21 cellular contexts compared by ENCODE assay signal in genomic region chr3:98558100-98558499, GRCh38. TPM values are rescaled to one million over a fixed set of nuclear protein-coding genes. Genes with fewer than 3 reads are reported as not detected.
A peak's percentile ranks its signal among the peaks of the same experiment; 100 is the strongest.
DNase-seq lines count a peak whose midpoint lies in the region.
"Had no signal": no experiment of that assay in that cellular context is flagged by ENCODE, and none has a peak within 500 bp of the region (broad histone marks: within the 10 kb centered on the region; RNA-seq: fewer than 3 reads in every experiment).

No MANE protein-coding gene starts in this region.

- peak overlapping the region; percentile 47 for H3K4me3 Mint-ChIP-seq in activated CD4-positive, alpha-beta T cell treated with anti-CD3 and anti-CD28 coated beads, Interleukin-2, amount 10 ng/mL, durations not matched to agents 24 days and 14 days
- peak overlapping the region in 5 of 7 donors; percentile 40 to 80 (median 43) for H3K4me3 Mint-ChIP-seq in CD8-positive, alpha-beta memory T cell
- peak overlapping the region; percentile 13 for H3K4me3 Mint-ChIP-seq in activated CD4-positive, alpha-beta memory T cell treated with anti-CD3 and anti-CD28 coated beads for 36 hours
- H3K4me3 Mint-ChIP-seq: H9, IgD-negative memory B cell had no signal

- H3K27me3 Mint-ChIP-seq in activated CD4-positive, alpha-beta T cell treated with anti-CD3 and anti-CD28 coated beads, Interleukin-2, amount 10 ng/mL, durations not matched to agents 24 days and 14 days, result no peaks in the 10 kb centered on the region
- H3K27me3 Mint-ChIP-seq in CD8-positive, alpha-beta memory T cell, result no peaks in the 10 kb centered on the region
- H3K27me3 Mint-ChIP-seq in activated CD4-positive, alpha-beta memory T cell treated with anti-CD3 and anti-CD28 coated beads for 36 hours, result peaks cover 3% of the 10 kb centered on the region

- intact Hi-C loops in activated CD4-positive, alpha-beta T cell treated with anti-CD3 and anti-CD28 coated beads, Interleukin-2, amount 10 ng/mL, durations not matched to agents 24 days and 14 days (cut with micrococcal nuclease), result loop anchor here (5.0 kb wide), 1 partner anchor 576 kb away; no protein-coding TSS in a partner anchor
- intact Hi-C loops in activated CD4-positive, alpha-beta memory T cell treated with anti-CD3 and anti-CD28 coated beads for 36 hours (cut with micrococcal nuclease), result loop anchor here (5.0 kb wide), 3 partner anchors 521 to 741 kb away; partner anchors contain the start of gene GABRR3

- peaks cover 66% of the 10 kb centered on the region for H3K4me1 Mint-ChIP-seq in activated CD4-positive, alpha-beta T cell treated with anti-CD3 and anti-CD28 coated beads, Interleukin-2, amount 10 ng/mL, durations not matched to agents 24 days and 14 days
- H3K4me1 Mint-ChIP-seq in CD8-positive, alpha-beta memory T cell, result peaks cover 75 to 98% (median 94%) of the 10 kb centered on the region in 3 donors
- peaks cover 77% of the 10 kb centered on the region for H3K4me1 Mint-ChIP-seq in activated CD4-positive, alpha-beta memory T cell treated with anti-CD3 and anti-CD28 coated beads for 36 hours (ENCODE audit: low read depth)
- H3K4me1 Mint-ChIP-seq: H9 had no signal

- peaks cover 6% of the 10 kb centered on the region for H3K36me3 Mint-ChIP-seq in activated CD4-positive, alpha-beta T cell treated with anti-CD3 and anti-CD28 coated beads, Interleukin-2, amount 10 ng/mL, durations not matched to agents 24 days and 14 days (ENCODE audit: low read depth)
- peaks cover 0 to 1% (median 0%) of the 10 kb centered on the region in 3 donors for H3K36me3 Mint-ChIP-seq in CD8-positive, alpha-beta memory T cell
- peaks cover 13% of the 10 kb centered on the region for H3K36me3 Mint-ChIP-seq in activated CD4-positive, alpha-beta memory T cell treated with anti-CD3 and anti-CD28 coated beads for 36 hours
- H3K36me3 Mint-ChIP-seq: IgD-negative memory B cell had no signal

- POLR2A ChIA-PET in CD8-positive, alpha-beta memory T cell (lab: Charles Lee), result interaction anchor here (2.3 to 5.8 kb wide), 4 partner anchors 8 to 36 kb away, joined by 8 to 66 read pairs (median 42); partner anchors contain the start of gene CLDND1
- POLR2A ChIA-PET in activated CD4-positive, alpha-beta memory T cell treated with anti-CD3 and anti-CD28 coated beads for 36 hours (lab: Charles Lee), result interaction anchor here (0.6 to 4.5 kb wide), 5 partner anchors 12 to 36 kb away, joined by 3 to 39 read pairs (median 7); partner anchors contain the start of gene CLDND1

- CTCF ChIA-PET in CD8-positive, alpha-beta memory T cell (lab: Charles Lee), result interaction anchor here (1.4 to 5.9 kb wide), 3 partner anchors 13 to 36 kb away, joined by 5 to 35 read pairs (median 28); partner anchors contain the start of gene CLDND1
- CTCF ChIA-PET in activated CD4-positive, alpha-beta memory T cell treated with anti-CD3 and anti-CD28 coated beads for 36 hours (lab: Charles Lee), result interaction anchor here (0.6 to 3.1 kb wide), 7 partner anchors 12 to 44 kb away, joined by 3 to 18 read pairs (median 4); partner anchors contain the start of gene CPOX

- no peak overlapping the region for H3K4me3 ChIP-seq in CD8-positive, alpha-beta memory T cell (ENCODE audit: low read length)
- no peak overlapping the region for H3K4me3 ChIP-seq in effector memory CD4-positive, alpha-beta T cell (ENCODE audit: insufficient read depth, low read depth, low read length, poor library complexity, severe bottlenecking)
- H3K4me3 ChIP-seq: cardiac muscle cell, tibial artery had no signal

- H3K4me1 ChIP-seq in CD8-positive, alpha-beta memory T cell (ENCODE audit: insufficient read depth, low read length), result peaks cover 63% of the 10 kb centered on the region
- peaks cover 38% of the 10 kb centered on the region for H3K4me1 ChIP-seq in effector memory CD4-positive, alpha-beta T cell (ENCODE audit: control insufficient read depth, insufficient read depth, low read length, poor library complexity, severe bottlenecking)
- H3K4me1 ChIP-seq: tibial artery had no signal

- H3K36me3 ChIP-seq in CD8-positive, alpha-beta memory T cell (ENCODE audit: insufficient read depth, low read length), result no peaks in the 10 kb centered on the region
- H3K36me3 ChIP-seq in effector memory CD4-positive, alpha-beta T cell (ENCODE audit: control insufficient read depth, insufficient read depth, low read length), result no peaks in the 10 kb centered on the region
- H3K36me3 ChIP-seq: cardiac muscle cell, tibial artery had no signal

- DNase-seq in activated CD4-positive, alpha-beta T cell treated with anti-CD3 and anti-CD28 coated beads, Interleukin-2, amount 10 ng/mL, durations not matched to agents 24 days and 14 days, result peak; percentile 56
- no peak for DNase-seq in activated CD4-positive, alpha-beta T cell treated with anti-CD3 and anti-CD28 coated beads, Interleukin-2, amount 50 U/mL, for 48 hours
- DNase-seq in CD8-positive, alpha-beta memory T cell, result no peak
- no peak for DNase-seq in activated CD4-positive, alpha-beta memory T cell treated with anti-CD3 and anti-CD28 coated beads for 36 hours
- no peak for DNase-seq in effector memory CD4-positive, alpha-beta T cell
- DNase-seq in NCI-H187 treated with DMSO at 0.1 percent for 48 hours (lab: John Stamatoyannopoulos, UW) (no peak), NCI-H82 treated with DMSO at 0.1 percent for 48 hours (lab: John Stamatoyannopoulos, UW; ENCODE audit: unreplicated experiment) (no peak), NCI-H345 (lab: John Stamatoyannopoulos, UW) (no peak)
- DNase-seq: AML-193, COR-L47, dermis blood vessel endothelial cell, DND-41, H9, left cardiac atrium, SIG-M5, tibial artery had no signal

- no peaks in the 10 kb centered on the region for H3K9me3 ChIP-seq in CD8-positive, alpha-beta memory T cell (ENCODE audit: low read length)
- no peaks in the 10 kb centered on the region for H3K9me3 ChIP-seq in effector memory CD4-positive, alpha-beta T cell (ENCODE audit: control insufficient read depth, low read length)
- H3K9me3 ChIP-seq: tibial artery had no signal

- no peaks in the 10 kb centered on the region for H3K27me3 ChIP-seq in CD8-positive, alpha-beta memory T cell (ENCODE audit: insufficient read depth, low read length, poor library complexity, severe bottlenecking)
- H3K27me3 ChIP-seq in effector memory CD4-positive, alpha-beta T cell (replicated peaks; ENCODE audit: control insufficient read depth, insufficient read depth, low read length, poor library complexity, severe bottlenecking), result no peaks in the 10 kb centered on the region

- peaks cover 3% of the 10 kb centered on the region for H3K9me3 Mint-ChIP-seq in activated CD4-positive, alpha-beta T cell treated with anti-CD3 and anti-CD28 coated beads, Interleukin-2, amount 10 ng/mL, durations not matched to agents 24 days and 14 days
- peaks cover 0 to 2% (median 0%) of the 10 kb centered on the region in 5 donors for H3K9me3 Mint-ChIP-seq in CD8-positive, alpha-beta memory T cell
- H3K9me3 Mint-ChIP-seq in activated CD4-positive, alpha-beta memory T cell treated with anti-CD3 and anti-CD28 coated beads for 36 hours, result peaks cover 8% of the 10 kb centered on the region
- H3K9me3 Mint-ChIP-seq: H9 had no signal

- peak overlapping the region; percentile 68 for H3K27ac Mint-ChIP-seq in activated CD4-positive, alpha-beta T cell treated with anti-CD3 and anti-CD28 coated beads, Interleukin-2, amount 10 ng/mL, durations not matched to agents 24 days and 14 days
- H3K27ac Mint-ChIP-seq in CD8-positive, alpha-beta memory T cell, result peak overlapping the region; percentile 58 to 99 (median 94)
- H3K27ac Mint-ChIP-seq in activated CD4-positive, alpha-beta memory T cell treated with anti-CD3 and anti-CD28 coated beads for 36 hours, result peak overlapping the region; percentile 98
- H3K27ac Mint-ChIP-seq: H9 had no signal

- no peak overlapping the region for H3K27ac ChIP-seq in CD8-positive, alpha-beta memory T cell (ENCODE audit: low read depth, low read length)
- H3K27ac ChIP-seq in effector memory CD4-positive, alpha-beta T cell (ENCODE audit: insufficient read depth, low read length, poor library complexity, severe bottlenecking), result peak overlapping the region; percentile 79
- H3K27ac ChIP-seq: cardiac muscle cell, tibial artery had no signal

RNA-seq across cellular contexts. Expression of gene GPR15, which starts 26.3 kb away (rescaled TPM):
- total RNA-seq in activated CD4-positive, alpha-beta T cell treated with anti-CD3 and anti-CD28 coated beads, Interleukin-2, amount 10 ng/mL, durations not matched to agents 24 days and 14 days, result 3.6 and 4.1 TPM in 2 replicates
- total RNA-seq in CD8-positive, alpha-beta memory T cell, result 10 to 100 TPM; 15.6 to 17.0 TPM
- 7.7 TPM for polyA plus RNA-seq in CD8-positive, alpha-beta memory T cell
- 1 to 10 TPM; 2.8 to 3.0 TPM for total RNA-seq in activated CD4-positive, alpha-beta memory T cell treated with anti-CD3 and anti-CD28 coated beads for 36 hours
- total RNA-seq: A172, cardiac muscle cell, dermis blood vessel endothelial cell, H9, NCI-H460, pulmonary artery endothelial cell had no signal
- polyA plus RNA-seq: cardiac muscle cell had no signal

RNA-seq across cellular contexts. Expression of gene CPOX, which starts 35.3 kb away (rescaled TPM):
- total RNA-seq in activated CD4-positive, alpha-beta T cell treated with anti-CD3 and anti-CD28 coated beads, Interleukin-2, amount 10 ng/mL, durations not matched to agents 24 days and 14 days, result 46.4 and 46.6 TPM in 2 replicates
- 10 to 100 TPM; 76.3 to 79.9 TPM for total RNA-seq in CD8-positive, alpha-beta memory T cell
- polyA plus RNA-seq in CD8-positive, alpha-beta memory T cell, result 6.4 TPM
- total RNA-seq in activated CD4-positive, alpha-beta memory T cell treated with anti-CD3 and anti-CD28 coated beads for 36 hours, result 10 to 100 TPM; 36.0 to 39.2 TPM

RNA-seq across cellular contexts. Expression of gene CLDND1, which starts 35.4 kb away (rescaled TPM):
- total RNA-seq in activated CD4-positive, alpha-beta T cell treated with anti-CD3 and anti-CD28 coated beads, Interleukin-2, amount 10 ng/mL, durations not matched to agents 24 days and 14 days, result 279 and 288 TPM in 2 replicates
- total RNA-seq in CD8-positive, alpha-beta memory T cell, result 100 to 1,000 TPM; 299 to 315 TPM
- 210 TPM for polyA plus RNA-seq in CD8-positive, alpha-beta memory T cell
- total RNA-seq in activated CD4-positive, alpha-beta memory T cell treated with anti-CD3 and anti-CD28 coated beads for 36 hours, result 100 to 1,000 TPM; 199 to 208 TPM
